ENCODE assay signal across 20 cellular contexts in the genomic region with DNA sequence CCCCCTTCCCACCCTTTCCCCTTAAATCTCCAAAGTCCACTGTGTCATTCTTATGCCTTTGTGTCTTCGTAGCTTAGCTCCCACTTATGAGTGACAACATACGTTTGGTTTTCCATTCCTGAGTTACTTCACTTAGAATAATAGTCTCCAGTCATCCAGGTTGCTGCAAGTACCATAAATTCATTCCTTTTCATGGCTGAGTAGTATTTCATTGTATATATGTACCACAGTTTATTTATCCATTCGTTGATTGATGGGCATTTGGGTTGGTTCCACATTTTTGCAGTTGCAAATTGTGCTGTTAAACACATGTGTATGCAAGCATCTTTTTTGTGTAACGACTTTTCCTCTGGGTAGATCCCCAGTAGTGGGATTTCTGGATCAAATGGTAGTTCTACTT. TPM values are rescaled to one million over a fixed set of nuclear protein-coding genes. Genes with fewer than 3 reads are reported as not detected.
DNase-seq lines count a peak whose midpoint lies in the region; ATAC-seq, FAIRE-seq and TF ChIP-seq lines count a peak whose summit lies in the region.
"Had no signal": no experiment of that assay in that cellular context is flagged by ENCODE, and none has a peak within 500 bp of the region (broad histone marks: within the 10 kb centered on the region; RNA-seq: fewer than 3 reads in every experiment).

No MANE protein-coding gene starts in this region.

- in situ Hi-C loops in K562 (cut with MboI), result no loop called here

- no peaks in the 10 kb centered on the region for H3K9me2 ChIP-seq in SK-N-SH

- H3K27ac ChIP-seq in SK-N-SH (ENCODE audit: low read depth in 2 of 2, low read length in 1 of 2) (no peak overlapping the region), K562 (ENCODE audit: extremely low read depth, low read depth, low read length) (no peak overlapping the region)
- H3K27ac ChIP-seq: 22Rv1; A549; BLaER1 treated with 17β-estradiol and CSF1 and Interleukin-3, amounts not matched to agents 10 nM and 100 nM; C4-2B had no signal

- H3K27me3 ChIP-seq in SK-N-SH (ENCODE audit: insufficient read depth), result no peaks in the 10 kb centered on the region
- H3K27me3 ChIP-seq in K562 (ENCODE audit: control insufficient read depth in 2 of 2, insufficient read depth in 2 of 2, low read length in 2 of 2), result no peaks in the 10 kb centered on the region
- H3K27me3 ChIP-seq: BLaER1 treated with 17β-estradiol and CSF1 and Interleukin-3, amounts not matched to agents 10 nM and 100 nM had no signal

- H4K20me1 ChIP-seq in SK-N-SH (ENCODE audit: insufficient read depth) (no peaks in the 10 kb centered on the region), K562 (replicated peaks; ENCODE audit: control insufficient read depth, insufficient read depth, low read length) (no peaks in the 10 kb centered on the region)
- H4K20me1 ChIP-seq: BLaER1 treated with 17β-estradiol and CSF1 and Interleukin-3, amounts not matched to agents 10 nM and 100 nM had no signal

- 0 out of 2 replicates have a peak, but pooled peaks cover 11% of the 10 kb centered on the region for H3K9me3 ChIP-seq in SK-N-SH
- peaks cover 6% of the 10 kb centered on the region for H3K9me3 ChIP-seq in K562 (replicated peaks; ENCODE audit: control insufficient read depth, insufficient read depth, low read depth, low read length)

- no peak for FAIRE-seq in K562 (lab: Jason Lieb, UNC)
- FAIRE-seq: A549, D721Med, G401.6, GM12891, GM19239 had no signal

- TF ChIP-seq RAD21 in SK-N-SH (IDR thresholded peaks at IDR 0.05; ENCODE audit: low read length), result no peak
- TF ChIP-seq RAD21 in K562 (CRISPR knock-in tag; conservative IDR thresholded peaks at IDR 0.05 in 1 of 2, IDR thresholded peaks at IDR 0.05 in 1 of 2), result no peak

- TF ChIP-seq POLR2A in K562 (conservative IDR thresholded peaks at IDR 0.05), result no peak

- H3K4me1 ChIP-seq in SK-N-SH (ENCODE audit: control insufficient read depth in 1 of 2, insufficient read depth in 2 of 2, low read depth in 1 of 2, low read length in 1 of 2), result no peaks in the 10 kb centered on the region; a peak in 1 of 4 replicates
- H3K4me1 ChIP-seq in K562 (replicated peaks in 1 of 2; ENCODE audit: control insufficient read depth in 2 of 2, insufficient read depth in 2 of 2, low read length in 2 of 2), result no peaks in the 10 kb centered on the region
- H3K4me1 ChIP-seq: A549; BLaER1 treated with 17β-estradiol and CSF1 and Interleukin-3, amounts not matched to agents 10 nM and 100 nM; Caco-2 had no signal

- intact Hi-C loops in K562 (cut with micrococcal nuclease), result no loop called here

- H3K4me3 ChIP-seq in SK-N-SH (ENCODE audit: low read depth in 2 of 2, low read length in 1 of 2) (no peak overlapping the region), K562 (no peak overlapping the region)
- H3K4me3 ChIP-seq: A549; BLaER1 treated with 17β-estradiol and CSF1 and Interleukin-3, amounts not matched to agents 10 nM and 100 nM had no signal

- H2AFZ ChIP-seq in SK-N-SH (ENCODE audit: low read depth), result no peak overlapping the region
- H2AFZ ChIP-seq in K562 (ENCODE audit: low read depth, low read length), result no peak overlapping the region

- no peak overlapping the region for H3K4me2 ChIP-seq in SK-N-SH
- H3K4me2 ChIP-seq in K562 (ENCODE audit: insufficient read depth, low read length), result no peak overlapping the region
- H3K4me2 ChIP-seq: A549; BLaER1 treated with 17β-estradiol and CSF1 and Interleukin-3, amounts not matched to agents 10 nM and 100 nM had no signal

- no peak for TF ChIP-seq EP300 in SK-N-SH (IDR thresholded peaks at IDR 0.05; ENCODE audit: borderline replicate concordance in 1 of 2, low read depth in 1 of 2, low read length in 1 of 2)
- no peak for TF ChIP-seq EP300 in K562 (IDR thresholded peaks at IDR 0.05; ENCODE audit: low read length)

- TF ChIP-seq CTCF in SK-N-SH (IDR thresholded peaks at IDR 0.05) (no peak), K562 (IDR thresholded peaks at IDR 0.05 in 2 of 3, conservative IDR thresholded peaks at IDR 0.05 in 1 of 3; ENCODE audit: insufficient read depth in 2 of 3, low read depth in 1 of 3, low read length in 3 of 3) (no peak)

- CTCF ChIA-PET in SK-N-SH (lab: Yijun Ruan, JAX) (interaction anchor here (3.2 kb wide), 1 partner anchor 18 kb away, joined by 16 read pairs; no protein-coding TSS in a partner anchor), K562 (lab: Yijun Ruan, JAX; ENCODE audit: low intra/inter-chr PET ratio) (no interaction called here)

- no peaks in the 10 kb centered on the region for H3K9me1 ChIP-seq in K562 (ENCODE audit: control insufficient read depth, insufficient read depth, low read length)

- H3F3A ChIP-seq in SK-N-SH (replicated peaks; ENCODE audit: insufficient read depth), result no peaks in the 10 kb centered on the region

- ATAC-seq in SK-N-SH treated with all-trans-retinoic acid at 6 μM for 48 hours, result no peak
- no peak for ATAC-seq in K562
- ATAC-seq: A549; CD8-positive, alpha-beta T cell had no signal

- POLR2A ChIA-PET in SK-N-SH (lab: Yijun Ruan, JAX) (no interaction called here), K562 (lab: Yijun Ruan, JAX) (interaction anchor here (0.6 kb wide), 1 partner anchor 26 kb away, joined by 3 read pairs; no protein-coding TSS in a partner anchor)

- H3K9ac ChIP-seq in SK-N-SH, result no peak overlapping the region
- H3K9ac ChIP-seq in K562 (ENCODE audit: insufficient read depth in 1 of 2, low read depth in 2 of 2, low read length in 2 of 2), result no peak overlapping the region
- H3K9ac ChIP-seq: BLaER1 treated with 17β-estradiol and CSF1 and Interleukin-3, amounts not matched to agents 10 nM and 100 nM had no signal

- 53% methylated on average over 4 of the region's 4 CpGs for WGBS in SK-N-SH (ENCODE audit: low lambda C conversion rate)
- WGBS in K562 (ENCODE audit: insufficient coverage, low coverage, missing lambda C conversion rate), result 2% methylated on average over 4 of the region's 4 CpGs

- H3K79me2 ChIP-seq in SK-N-SH (ENCODE audit: insufficient read depth) (no peaks in the 10 kb centered on the region), K562 (ENCODE audit: control insufficient read depth, insufficient read depth, low read length) (no peaks in the 10 kb centered on the region)

- H3K36me3 ChIP-seq in SK-N-SH (replicated peaks in 1 of 2; ENCODE audit: control insufficient read depth in 1 of 2, insufficient read depth in 2 of 2, low read length in 1 of 2), result no peaks in the 10 kb centered on the region
- no peaks in the 10 kb centered on the region for H3K36me3 ChIP-seq in K562 (ENCODE audit: control insufficient read depth, insufficient read depth, low read length)
- H3K36me3 ChIP-seq: BLaER1 treated with 17β-estradiol and CSF1 and Interleukin-3, amounts not matched to agents 10 nM and 100 nM had no signal

- DNase-seq in SK-N-SH, result no peak
- no peak for DNase-seq in K562 (ENCODE audit: extremely low read depth in 1 of 4, low spot score in 3 of 4)
- DNase-seq in RKO (ENCODE audit: low spot score), result no peak
- DNase-seq in LoVo (ENCODE audit: low spot score), result no peak
- DNase-seq: AML-193; Caco-2; Calu3; CD4-positive, alpha-beta T cell; CD8-positive, alpha-beta T cell; DMS79 treated with DMSO at 0.1 percent for 48 hours; GF-D8 had no signal

- no TSS peak for BruUV-seq in K562 (replicated peaks; lab: Mats Ljungman, UMichigan)

TF ChIP-seq in SK-N-SH treated with all-trans-retinoic acid at 6 μM for 48 hours, 23 proteins besides CTCF, POLR2A, EP300 and RAD21 (continues in another document):
- TF ChIP-seq RARB (CRISPR knock-in tag; IDR thresholded peaks at IDR 0.05), result no peak
- no peak for TF ChIP-seq BACH2 (CRISPR knock-in tag; IDR thresholded peaks at IDR 0.05; ENCODE audit: borderline replicate concordance)
- peak; percentile 93 for TF ChIP-seq ZNF8 (CRISPR knock-in tag; IDR thresholded peaks at IDR 0.05)
- TF ChIP-seq ZC3H10 (CRISPR knock-in tag; IDR thresholded peaks at IDR 0.05), result no peak

TF ChIP-seq in SK-N-SH, 30 proteins besides CTCF, POLR2A, EP300 and RAD21 (continues in another document):
- TF ChIP-seq TEAD4 (IDR thresholded peaks at IDR 0.05; ENCODE audit: borderline replicate concordance, insufficient read depth), result no peak
- TF ChIP-seq FOXJ3 (CRISPR knock-in tag; IDR thresholded peaks at IDR 0.05), result no peak
- TF ChIP-seq EZH2phosphoT487 (IDR thresholded peaks at IDR 0.05; ENCODE audit: borderline replicate concordance, low read depth), result no peak

TF ChIP-seq in K562, 482 proteins besides CTCF, POLR2A, EP300 and RAD21 (continues in another document):
- TF ChIP-seq RBM25 (IDR thresholded peaks at IDR 0.05; ENCODE audit: low read depth, low read length, severe bottlenecking) (peak; percentile 22), ZNF644 (tag; IDR thresholded peaks at IDR 0.05; ENCODE audit: low read depth) (no peak), SRSF9 (IDR thresholded peaks at IDR 0.05; ENCODE audit: borderline replicate concordance, low read depth, low read length) (no peak)

RNA-seq across cellular contexts. Expression of a gene that starts 14.5 kb away (rescaled TPM):
- polyA plus RNA-seq in SK-N-SH (2012; rRNA removed) (28.1 and 32.2 TPM in 2 replicates), K562 (2011; rRNA removed) (67.2 and 110 TPM in 2 replicates), K562 (2014; fragmentation: Illumina TruSeq; extraction: Trizol) (71.8 and 113 TPM in 2 replicates), K562 (2014; fragmentation: Nextera tagmentation; extraction: Ambion mirVana) (10 to 100 TPM; 53.3 to 57.6 TPM), K562 (2014; rRNA removed) (79.3 and 82.5 TPM in 2 replicates)
- polyA plus RNA-seq in SK-N-SH (2012; cell fraction: cytosol; rRNA removed), result 29.6 and 32.9 TPM in 2 replicates
- polyA plus RNA-seq in SK-N-SH (2012; cell fraction: nucleus; rRNA removed), result 62.1 and 95.1 TPM in 2 replicates
- total RNA-seq in K562 (2011; cell fraction: chromatin; rRNA removed; ENCODE audit: low replicate concordance), result 174 and 623 TPM in 2 replicates
- 72.9 and 101 TPM in 2 replicates for total RNA-seq in K562 (2011; cell fraction: nucleolus; rRNA removed)
- total RNA-seq in K562 (2011; cell fraction: nucleoplasm; rRNA removed), result 171 and 220 TPM in 2 replicates
- total RNA-seq in K562 (2014; rRNA removed) (87.9 and 98.8 TPM in 2 replicates), K562 (2014; rRNA removed; fragmentation: Illumina TruSeq; extraction: Trizol) (155 and 159 TPM in 2 replicates), K562 (2015; rRNA removed; fragmentation: Illumina TruSeq; extraction: Trizol) (151 and 165 TPM in 2 replicates), K562 (2021) (73.8 and 79.5 TPM in 2 replicates)
- polyA plus RNA-seq in K562 (2011; cell fraction: cytosol; rRNA removed), result 23.5 and 29.3 TPM in 2 replicates
- 130 and 153 TPM in 2 replicates for polyA plus RNA-seq in K562 (2011; cell fraction: nucleus; rRNA removed)
- 78.1 and 79.2 TPM in 2 replicates for polyA plus RNA-seq in K562 (2012)
- 305 and 364 TPM in 2 replicates for polyA minus RNA-seq in K562 (2011; rRNA and poly(A)+ RNA removed)
- polyA minus RNA-seq in K562 (2011; cell fraction: cytosol; rRNA and poly(A)+ RNA removed), result 49.1 and 83.5 TPM in 2 replicates
- 224 and 279 TPM in 2 replicates for polyA minus RNA-seq in K562 (2011; cell fraction: nucleus; rRNA and poly(A)+ RNA removed)
